Comparison of ENCODE assay signal across 17 cellular contexts in genomic region chr7:37369904-37370303, GRCh38.
DNase-seq lines count a peak whose midpoint lies in the region; ATAC-seq and TF ChIP-seq lines count a peak whose summit lies in the region.
"Had no signal": no experiment of that assay in that cellular context is flagged by ENCODE, and none has a peak within 500 bp of the region (broad histone marks: within the 10 kb centered on the region; RNA-seq: fewer than 3 reads in every experiment).

No MANE protein-coding gene starts in this region.

- H3K9ac ChIP-seq in mammary epithelial cell (ENCODE audit: insufficient read depth, low read length) (no peak overlapping the region), subcutaneous abdominal adipose tissue (ENCODE audit: low read length in 5 of 5) (no peak overlapping the region)
- H3K9ac ChIP-seq: SK-N-SH had no signal

- H3K79me2 ChIP-seq in mammary epithelial cell (ENCODE audit: insufficient read depth, low read length): no peaks in the 10 kb centered on the region

- H3K27me3 ChIP-seq in mammary epithelial cell (ENCODE audit: insufficient read depth, low read length): no peaks in the 10 kb centered on the region
- H3K27me3 ChIP-seq in subcutaneous abdominal adipose tissue (ENCODE audit: control insufficient read depth in 5 of 5, insufficient read depth in 4 of 5, low read length in 5 of 5): no peaks in the 10 kb centered on the region

- peaks cover 7% of the 10 kb centered on the region for H3K4me1 Mint-ChIP-seq in MCF 10A (ENCODE audit: insufficient read depth, unreplicated experiment)
- H3K4me1 Mint-ChIP-seq in activated CD4-positive, alpha-beta memory T cell treated with anti-CD3 and anti-CD28 coated beads for 36 hours (ENCODE audit: low read depth): peaks cover 70% of the 10 kb centered on the region

- no peaks in the 10 kb centered on the region for H3K4me1 ChIP-seq in mammary epithelial cell (ENCODE audit: insufficient read depth, low read length)
- peaks cover 0 to 18% (median 0%) of the 10 kb centered on the region in 5 donors for H3K4me1 ChIP-seq in subcutaneous abdominal adipose tissue (ENCODE audit: control insufficient read depth in 5 of 5, insufficient read depth in 5 of 5, low read length in 5 of 5)

- intact Hi-C loops in mammary epithelial cell (cut with micrococcal nuclease) (no loop called here), MCF 10A (cut with micrococcal nuclease) (no loop called here)
- intact Hi-C loops in activated CD4-positive, alpha-beta memory T cell treated with anti-CD3 and anti-CD28 coated beads for 36 hours (cut with micrococcal nuclease): no loop called here

- dilution Hi-C loops in mammary epithelial cell (cut with HindIII; ENCODE audit: low sequenced_read_pairs): no loop called here

- no peak overlapping the region for H2AFZ ChIP-seq in mammary epithelial cell (ENCODE audit: low read depth, low read length)
- H2AFZ ChIP-seq: PC-9 had no signal

- H3K27ac Mint-ChIP-seq in MCF 10A (ENCODE audit: low read depth, unreplicated experiment): no peak overlapping the region
- no peak overlapping the region for H3K27ac Mint-ChIP-seq in activated CD4-positive, alpha-beta memory T cell treated with anti-CD3 and anti-CD28 coated beads for 36 hours

- H3K9me3 ChIP-seq in mammary epithelial cell (replicated peaks; ENCODE audit: insufficient read depth, low read length): peaks cover 4% of the 10 kb centered on the region
- H3K9me3 ChIP-seq in subcutaneous abdominal adipose tissue (ENCODE audit: control insufficient read depth in 5 of 5, low read length in 5 of 5): no peaks in the 10 kb centered on the region

- BruUV-seq in mammary epithelial cell (replicated peaks; lab: Mats Ljungman, UMichigan): no TSS peak
- no TSS peak for BruUV-seq in MCF 10A (replicated peaks; lab: Mats Ljungman, UMichigan)

- H3K9me3 Mint-ChIP-seq in MCF 10A (ENCODE audit: unreplicated experiment): no peaks in the 10 kb centered on the region
- peaks cover 4% of the 10 kb centered on the region for H3K9me3 Mint-ChIP-seq in activated CD4-positive, alpha-beta memory T cell treated with anti-CD3 and anti-CD28 coated beads for 36 hours
- H3K9me3 Mint-ChIP-seq: CD4-positive, alpha-beta memory T cell had no signal

- no peaks in the 10 kb centered on the region for H3K27me3 Mint-ChIP-seq in MCF 10A (ENCODE audit: insufficient read depth, unreplicated experiment)
- no peaks in the 10 kb centered on the region for H3K27me3 Mint-ChIP-seq in activated CD4-positive, alpha-beta memory T cell treated with anti-CD3 and anti-CD28 coated beads for 36 hours
- H3K27me3 Mint-ChIP-seq: CD4-positive, alpha-beta memory T cell had no signal

- TF ChIP-seq CTCF in mammary epithelial cell (conservative IDR thresholded peaks at IDR 0.05 in 1 of 2, IDR thresholded peaks at IDR 0.05 in 1 of 2; ENCODE audit: extremely low read depth in 1 of 2, insufficient read depth in 1 of 2, low read depth in 1 of 2, low read length in 2 of 2): no peak
- TF ChIP-seq CTCF in MCF 10A (IDR thresholded peaks at IDR 0.05; ENCODE audit: unreplicated experiment): no peak

- no peak for ATAC-seq in HG03432 (IDR thresholded peaks at IDR 0.05; ENCODE audit: unreplicated experiment)

- in situ Hi-C loops in mammary epithelial cell (cut with MboI; ENCODE audit: low sequenced_read_pairs in 2 of 2): no loop called here
- in situ Hi-C loops in SK-MEL-5 (cut with HindIII; ENCODE audit: low pct_unique_long_range_greater_than_20kb, low sequenced_read_pairs): no loop called here

- H3K27ac ChIP-seq in mammary epithelial cell (ENCODE audit: insufficient read depth, low read depth, low read length): no peak overlapping the region
- peak overlapping the region; percentile 5 for H3K27ac ChIP-seq in subcutaneous abdominal adipose tissue (ENCODE audit: low read depth, low read length)
- H3K27ac ChIP-seq: PC-9 had no signal

- CTCF ChIA-PET in mammary epithelial cell (lab: Charles Lee; ENCODE audit: low non-redundant PET) (no interaction called here), MCF 10A (lab: Yijun Ruan, JAX) (interaction anchor here (0.6 to 1.3 kb wide), 2 partner anchors 10 to 64 kb away, joined by 3 to 4 read pairs; no protein-coding TSS in a partner anchor)
- CTCF ChIA-PET in activated CD4-positive, alpha-beta memory T cell treated with anti-CD3 and anti-CD28 coated beads for 36 hours (lab: Charles Lee): no interaction called here

- no peak overlapping the region for H3K4me2 ChIP-seq in mammary epithelial cell (ENCODE audit: insufficient read depth, low read depth, low read length)
- H3K4me2 ChIP-seq: PC-9, SK-N-SH had no signal

- H3K36me3 ChIP-seq in mammary epithelial cell (ENCODE audit: insufficient read depth, low read length) (no peaks in the 10 kb centered on the region), subcutaneous abdominal adipose tissue (ENCODE audit: control insufficient read depth in 5 of 5, insufficient read depth in 5 of 5, low read length in 5 of 5) (no peaks in the 10 kb centered on the region)

- H3K4me3 Mint-ChIP-seq in MCF 10A (ENCODE audit: unreplicated experiment): no peak overlapping the region
- H3K4me3 Mint-ChIP-seq in activated CD4-positive, alpha-beta memory T cell treated with anti-CD3 and anti-CD28 coated beads for 36 hours: no peak overlapping the region
- H3K4me3 Mint-ChIP-seq: CD4-positive, alpha-beta memory T cell had no signal

- H3K4me3 ChIP-seq in mammary epithelial cell (replicated peaks in 1 of 3; ENCODE audit: insufficient read depth in 1 of 3, low read depth in 2 of 3, low read length in 3 of 3) (no peak overlapping the region), subcutaneous abdominal adipose tissue (ENCODE audit: low read depth in 1 of 5, low read length in 5 of 5) (no peak overlapping the region)
- H3K4me3 ChIP-seq: PC-9 had no signal

- POLR2A ChIA-PET in MCF 10A (lab: Yijun Ruan, JAX): no interaction called here
- POLR2A ChIA-PET in activated CD4-positive, alpha-beta memory T cell treated with anti-CD3 and anti-CD28 coated beads for 36 hours (lab: Charles Lee): no interaction called here

- no peaks in the 10 kb centered on the region for H3K36me3 Mint-ChIP-seq in MCF 10A (ENCODE audit: insufficient read depth, unreplicated experiment)
- peaks cover 9% of the 10 kb centered on the region for H3K36me3 Mint-ChIP-seq in activated CD4-positive, alpha-beta memory T cell treated with anti-CD3 and anti-CD28 coated beads for 36 hours

- DNase-seq in mammary epithelial cell (peak; percentile 40), MCF 10A (ENCODE audit: unreplicated experiment) (no peak), SK-MEL-5 (ENCODE audit: low read depth, low spot score) (peak; percentile 53), islet precursor cell (peak; percentile 98), NCI-H748 treated with DMSO at 0.1 percent for 48 hours (lab: John Stamatoyannopoulos, UW) (no peak)
- no peak for DNase-seq in activated CD4-positive, alpha-beta memory T cell treated with anti-CD3 and anti-CD28 coated beads for 36 hours
- DNase-seq: 8988T; CD4-positive, alpha-beta memory T cell; DMS79; NCI-H1436; NCI-H2029 treated with DMSO at 0.1 percent for 48 hours; NCI-H2171 treated with DMSO at 0.1 percent for 48 hours; NCI-H446 treated with DMSO at 0.1 percent for 48 hours; PC-9; SK-N-SH had no signal

- 3% methylated on average over 4 of the region's 4 CpGs for WGBS in mammary epithelial cell (ENCODE audit: low coverage, missing lambda C conversion rate)

- H4K20me1 ChIP-seq in mammary epithelial cell (ENCODE audit: insufficient read depth, low read length): no peaks in the 10 kb centered on the region

Comparison
In these comparisons a context has a peak if more than half of its experiments do, and no peak if none do; other contexts are left out.
1. DNase-seq: peak in mammary epithelial cell (single experiment), SK-MEL-5 (single experiment) and islet precursor cell (single experiment); none in MCF 10A (single experiment), activated CD4-positive, alpha-beta memory T cell treated with anti-CD3 and anti-CD28 coated beads for 36 hours (single experiment) and NCI-H748 treated with DMSO at 0.1 percent for 48 hours (single experiment).